In genomic region chr14:99758121-99758871, GRCh38 we compare ENCODE assay signal across 8 cellular contexts. TPM values are rescaled to one million over a fixed set of nuclear protein-coding genes. Genes with fewer than 3 reads are reported as not detected.
DNase-seq lines count a peak whose midpoint lies in the region; ATAC-seq and TF ChIP-seq lines count a peak whose summit lies in the region.

No MANE protein-coding gene starts in this region.

- no peak overlapping the region for H3K4me3 ChIP-seq in HUES6 (ENCODE audit: low read depth, low read length)
- H3K4me3 ChIP-seq in choroid plexus epithelial cell (ENCODE audit: low read depth, low read length) = no peak overlapping the region
- no peak overlapping the region for H3K4me3 ChIP-seq in mesodermal cell (ENCODE audit: extremely low read depth, insufficient read depth, low read length, poor library complexity, severe bottlenecking)

- DNase-seq in AG08395 (ENCODE audit: low spot score) = peak; percentile 91
- peak; percentile 86 for DNase-seq in choroid plexus epithelial cell (ENCODE audit: low read depth)
- DNase-seq in NOMO-1 treated with dmso at 0.1 percent for 144 hours (lab: John Stamatoyannopoulos, UW; ENCODE audit: unreplicated experiment) = no peak

- peaks cover 31% of the 10 kb centered on the region for H3K4me1 ChIP-seq in HUES6 (ENCODE audit: control insufficient read depth, insufficient read depth, low read length)
- peaks cover 12% of the 10 kb centered on the region for H3K4me1 ChIP-seq in mesodermal cell (ENCODE audit: control insufficient read depth, insufficient read depth, low read length, poor library complexity, severe bottlenecking)

- ATAC-seq in HG03097 (IDR thresholded peaks at IDR 0.05; ENCODE audit: low FRiP score, unreplicated experiment) (no peak), HG03025 (IDR thresholded peaks at IDR 0.05; ENCODE audit: low FRiP score, unreplicated experiment) (no peak), GM21576 (IDR thresholded peaks at IDR 0.05; ENCODE audit: unreplicated experiment) (no peak)

- no peak for TF ChIP-seq CTCF in choroid plexus epithelial cell (conservative IDR thresholded peaks at IDR 0.05; ENCODE audit: low read depth, low read length)

- H3K36me3 ChIP-seq in HUES6 (ENCODE audit: control insufficient read depth, insufficient read depth, low read length) (no peaks in the 10 kb centered on the region), mesodermal cell (ENCODE audit: control insufficient read depth, insufficient read depth, low read length) (no peaks in the 10 kb centered on the region)

- no peaks in the 10 kb centered on the region for H3K27me3 ChIP-seq in HUES6 (ENCODE audit: control insufficient read depth, insufficient read depth, low read length)

- H3K27ac ChIP-seq in HUES6 (ENCODE audit: low read depth, low read length) = no peak overlapping the region
- peak overlapping the region; percentile 3 for H3K27ac ChIP-seq in mesodermal cell (ENCODE audit: low read depth, low read length, severe bottlenecking)

- H3K9ac ChIP-seq in HUES6 (ENCODE audit: low read length) = peak overlapping the region; percentile 7

- H3K9me3 ChIP-seq in HUES6 (ENCODE audit: control insufficient read depth, insufficient read depth, low read depth, low read length) = no peaks in the 10 kb centered on the region
- H3K9me3 ChIP-seq in mesodermal cell (ENCODE audit: control insufficient read depth, low read length) = no peaks in the 10 kb centered on the region

- 53 to 55% methylated on average over 9 to 10 of the region's 11 CpGs for WGBS in mesodermal cell (ENCODE audit: insufficient coverage in 2 of 2), 2 experiments

RNA-seq across cellular contexts. Expression of gene EML1, which starts 34.9 kb away (rescaled TPM):
- polyA plus RNA-seq in mesodermal cell (2013, experiment 1 of 2) = 15.1 TPM
- 15.4 TPM for polyA plus RNA-seq in mesodermal cell (2013, experiment 2 of 2)
